7 cellular contexts compared by ENCODE assay signal in genomic region chr6:93835451-93836145, GRCh38.
A peak's percentile ranks its signal among the peaks of the same experiment; 100 is the strongest.
DNase-seq lines count a peak whose midpoint lies in the region; ATAC-seq and TF ChIP-seq lines count a peak whose summit lies in the region.
"Not testable (repeated sequence)": the region's sequence is repeated elsewhere in the genome, so short reads cannot be mapped to it uniquely, and the experiment has no call there.

No MANE protein-coding gene starts in this region.

- peak overlapping the region; percentile 100 for H3K27ac Mint-ChIP-seq in WTC11
- peak overlapping the region; percentile 98 for H3K27ac Mint-ChIP-seq in endodermal cell

- not testable (repeated sequence) for H3K36me3 ChIP-seq in ES-I3 (ENCODE audit: insufficient read depth, low read length); HUES48 (ENCODE audit: control insufficient read depth, insufficient read depth, low read length); endodermal cell (ENCODE audit: control insufficient read depth, insufficient read depth, low read length); iPS-15b (ENCODE audit: control insufficient read depth, insufficient read depth, low read length)
- peaks cover 21% of the 10 kb centered on the region; the same call in 1 of the 2 replicates for H3K36me3 ChIP-seq in iPS-20b (ENCODE audit: insufficient read depth, low read depth, low read length)

- not testable (repeated sequence) for H3K4me1 ChIP-seq in ES-I3 (ENCODE audit: insufficient read depth, low read length); endodermal cell (ENCODE audit: control insufficient read depth, insufficient read depth, low read length); iPS-15b (ENCODE audit: control insufficient read depth, insufficient read depth, low read length)
- peaks cover 15% of the 10 kb centered on the region for H3K4me1 ChIP-seq in HUES48 (ENCODE audit: control insufficient read depth, insufficient read depth, low read length)
- H3K4me1 ChIP-seq in iPS-20b (ENCODE audit: insufficient read depth, low read length), result peaks cover 18% of the 10 kb centered on the region; the same call in 1 of the 2 replicates

- H3K9me3 Mint-ChIP-seq in WTC11 (peaks cover 11% of the 10 kb centered on the region), endodermal cell (peaks cover 13% of the 10 kb centered on the region)

- POLR2A ChIA-PET in WTC11 (lab: Charles Lee), result not testable (repeated sequence)

- CTCF ChIA-PET in WTC11 (lab: Charles Lee), result not testable (repeated sequence)

- not testable (repeated sequence) for DNase-seq in WTC11 (ENCODE audit: low spot score); endodermal cell
- DNase-seq in dedifferentiated amniotic fluid mesenchymal stem cell (ENCODE audit: extremely low spot score), result peak; percentile 1

- H3K36me3 Mint-ChIP-seq in WTC11, result peaks cover 49% of the 10 kb centered on the region
- H3K36me3 Mint-ChIP-seq in endodermal cell (ENCODE audit: low read depth), result peaks cover 22% of the 10 kb centered on the region

- 28 to 46% methylated on average over 2 to 6 of the region's 8 CpGs for WGBS in endodermal cell (ENCODE audit: insufficient coverage in 1 of 2, insufficient read length in 1 of 2), 2 experiments

- H3K27me3 Mint-ChIP-seq in WTC11 (ENCODE audit: low read depth); endodermal cell (ENCODE audit: insufficient read depth): not testable (repeated sequence)

- H3K27me3 ChIP-seq in HUES48 (ENCODE audit: control insufficient read depth, insufficient read depth, low read length); endodermal cell (ENCODE audit: control insufficient read depth, insufficient read depth, low read length, poor library complexity, severe bottlenecking); iPS-15b (ENCODE audit: control insufficient read depth, insufficient read depth, low read length); iPS-20b (ENCODE audit: insufficient read depth, low read length): not testable (repeated sequence)

- H3K9ac ChIP-seq in ES-I3 (ENCODE audit: low read depth, low read length) (peak overlapping the region; percentile 58), HUES48 (ENCODE audit: low read depth, low read length) (peak overlapping the region; percentile 64), iPS-15b (ENCODE audit: low read depth, low read length) (peak overlapping the region; percentile 80), iPS-20b (ENCODE audit: low read depth, low read length) (peak overlapping the region; percentile 90)
- H3K9ac ChIP-seq in endodermal cell (ENCODE audit: extremely low read depth, low read length, poor library complexity, severe bottlenecking), result not testable (repeated sequence)

- H3K9me3 ChIP-seq in ES-I3 (ENCODE audit: control insufficient read depth, insufficient read depth, low read length); HUES48 (ENCODE audit: control insufficient read depth, insufficient read depth, low read length); endodermal cell (ENCODE audit: control insufficient read depth, low read length); iPS-15b (ENCODE audit: control insufficient read depth, insufficient read depth, low read length); iPS-20b (ENCODE audit: insufficient read depth, low read depth, low read length): not testable (repeated sequence)

- H3K4me3 ChIP-seq in HUES48 (ENCODE audit: low read depth, low read length) (peak overlapping the region; percentile 82), endodermal cell (ENCODE audit: low read length) (peak overlapping the region; percentile 85), iPS-15b (ENCODE audit: low read depth, low read length) (peak overlapping the region; percentile 32), iPS-20b (ENCODE audit: low read length) (peak overlapping the region; percentile 90)

- H3K27ac ChIP-seq in HUES48 (ENCODE audit: low read depth, low read length) (peak overlapping the region; percentile 85), iPS-20b (ENCODE audit: low read length) (peak overlapping the region; percentile 86)
- H3K27ac ChIP-seq in endodermal cell (ENCODE audit: low read depth, low read length), result not testable (repeated sequence)

- peak; percentile 87 for ATAC-seq in WTC11

- peak overlapping the region; percentile 100 for H3K4me3 Mint-ChIP-seq in WTC11
- H3K4me3 Mint-ChIP-seq in endodermal cell, result peak overlapping the region; percentile 91

- H3K4me1 Mint-ChIP-seq in WTC11, result peaks cover 45% of the 10 kb centered on the region
- peaks cover 31% of the 10 kb centered on the region for H3K4me1 Mint-ChIP-seq in endodermal cell

- TF ChIP-seq CTCF in WTC11 (IDR thresholded peaks at IDR 0.05); endodermal cell (conservative IDR thresholded peaks at IDR 0.05): not testable (repeated sequence)

TF ChIP-seq in WTC11, 78 proteins besides CTCF, POLR2A, EP300 and RAD21:
- peak; percentile 42; the same call in 1 of the 2 replicates for TF ChIP-seq AFF4 (CRISPR knock-in tag; IDR thresholded peaks at IDR 0.05; ENCODE audit: borderline replicate concordance)

Comparison
In these comparisons a context has a peak if more than half of its experiments do, and no peak if none do; other contexts are left out.
1. H3K4me3 ChIP-seq: peak in every context shown above with its lines; median percentile 90 in iPS-20b; 85 in endodermal cell; 82 in HUES48; 32 in iPS-15b.